ENCODE assay signal across 8 cellular contexts in genomic region chr22:35299717-35300497, GRCh38.
DNase-seq lines count a peak whose midpoint lies in the region; ATAC-seq lines count a peak whose summit lies in the region.

Gene TOM1 (plus strand): TSS chr22:35299894. CDS start chr22:35299929, 35 bp downstream.

- peak within 1 kb of the TSS; percentile 85 for H3K27ac ChIP-seq in BLaER1

- H3K4me2 ChIP-seq in BLaER1: peak within 1 kb of the TSS; percentile 99

- peak within 1 kb of the TSS; percentile 82 for H3K4me3 ChIP-seq in BLaER1

- DNase-seq in NCI-H748 (lab: John Stamatoyannopoulos, UW; ENCODE audit: unreplicated experiment) (peak; percentile 95), dedifferentiated amniotic fluid mesenchymal stem cell (ENCODE audit: extremely low spot score) (peak; percentile 99), left kidney (ENCODE audit: low read depth, low spot score) (peak; percentile 99)
- peak; percentile 98 for DNase-seq in activated CD4-positive, alpha-beta T cell treated with anti-CD3 and anti-CD28 coated beads, Interleukin-2, amount 50 U/mL, for 1 hour
- peak; percentile 97 to 98 for DNase-seq in stimulated activated CD4-positive, alpha-beta T cell treated with anti-CD3 and anti-CD28 coated beads, Interleukin-2, amount 100 ng/mL, for 24 hours

- no peaks in the 10 kb centered on the region for H3K27me3 ChIP-seq in BLaER1

- no peaks in the 10 kb centered on the region for H4K20me1 ChIP-seq in BLaER1

- H3K9me3 ChIP-seq in BLaER1: no peaks in the 10 kb centered on the region

- ATAC-seq in GM19351 (IDR thresholded peaks at IDR 0.05; ENCODE audit: unreplicated experiment) (peak; percentile 93), HG03521 (IDR thresholded peaks at IDR 0.05; ENCODE audit: unreplicated experiment) (peak; percentile 96)

- H3K9ac ChIP-seq in BLaER1: peak within 1 kb of the TSS; percentile 92

- H3K36me3 ChIP-seq in BLaER1: peaks cover 14% of the 10 kb centered on the region

- H3K4me1 ChIP-seq in BLaER1: peaks cover 43% of the 10 kb centered on the region

Comparison
In these comparisons a context has a peak if more than half of its experiments do, and no peak if none do; other contexts are left out.
1. Peak in every context shown above with its lines: DNase-seq, ATAC-seq, H3K4me3 ChIP-seq and H3K27ac ChIP-seq.